In genomic region chr12:2004113-2004929, GRCh38 we compare ENCODE assay signal across 1 cellular context.
TF ChIP-seq lines count a peak whose summit lies in the region.

Gene DCP1B (minus strand): TSS chr12:2004457. CDS start chr12:2004431, 26 bp downstream.

TF ChIP-seq in GM12878, 131 proteins besides CTCF, POLR2A, EP300 and RAD21 (continued from another document and continues in another):
- TF ChIP-seq CUX1 (IDR thresholded peaks at IDR 0.05; ENCODE audit: insufficient replicate concordance, low read depth, low read length) (peak; percentile 82), PBX3 (IDR thresholded peaks at IDR 0.05; ENCODE audit: insufficient replicate concordance, low read depth, low read length) (peak; percentile 25), SMAD5 (IDR thresholded peaks at IDR 0.05; ENCODE audit: low read depth) (peak; percentile 78; the same call in 1 of the 2 replicates), NR2F1 (conservative IDR thresholded peaks at IDR 0.05) (peak; percentile 48), RELB (IDR thresholded peaks at IDR 0.05; ENCODE audit: low read depth) (peak; percentile 97), USF1 (IDR thresholded peaks at IDR 0.05; ENCODE audit: borderline replicate concordance, extremely low read length, insufficient read depth, low read depth, low read length) (no peak), PAX8 (IDR thresholded peaks at IDR 0.05) (peak; percentile 95), MYC (IDR thresholded peaks at IDR 0.05; ENCODE audit: insufficient read depth, insufficient read length, insufficient replicate concordance, low read length, severe bottlenecking) (peak; percentile 55), EGR1 (IDR thresholded peaks at IDR 0.05; ENCODE audit: borderline replicate concordance in 1 of 2, low read depth in 2 of 2, low read length in 2 of 2) (peak; percentile 78 to 95), CHD4 (IDR thresholded peaks at IDR 0.05) (no peak), BHLHE40 (IDR thresholded peaks at IDR 0.05; ENCODE audit: borderline replicate concordance in 1 of 2, low read depth in 2 of 2, low read length in 1 of 2) (peak; percentile 80 to 90), HCFC1 (IDR thresholded peaks at IDR 0.05; ENCODE audit: low read length) (peak; percentile 70), STAT3 (IDR thresholded peaks at IDR 0.05; ENCODE audit: low read depth, low read length) (no peak), BMI1 (IDR thresholded peaks at IDR 0.05; ENCODE audit: borderline replicate concordance) (peak; percentile 97), ATF7 (IDR thresholded peaks at IDR 0.05; ENCODE audit: low read depth) (no peak), IRF3 (IDR thresholded peaks at IDR 0.05) (no peak), TCF7 (IDR thresholded peaks at IDR 0.05; ENCODE audit: borderline replicate concordance) (no peak), RELA (IDR thresholded peaks at IDR 0.05; ENCODE audit: borderline replicate concordance, partially characterized antibody) (peak; percentile 87), SMAD1 (IDR thresholded peaks at IDR 0.05; ENCODE audit: low read depth, partially characterized antibody) (no peak), PKNOX1 (IDR thresholded peaks at IDR 0.05) (peak; percentile 57; the same call in 1 of the 2 replicates), SKIL (IDR thresholded peaks at IDR 0.05; ENCODE audit: low read depth, poor library complexity, severe bottlenecking) (peak; percentile 99), EZH2 (IDR thresholded peaks at IDR 0.05; ENCODE audit: borderline replicate concordance, control insufficient read depth, low read depth, low read length) (no peak), ZSCAN29 (IDR thresholded peaks at IDR 0.05) (no peak), ZNF207 (IDR thresholded peaks at IDR 0.05; ENCODE audit: borderline replicate concordance) (peak; percentile 97), PAX5 (IDR thresholded peaks at IDR 0.05; ENCODE audit: borderline replicate concordance, low read depth, low read length) (peak; percentile 58; the same call in 1 of the 2 replicates), KLF5 (IDR thresholded peaks at IDR 0.05; ENCODE audit: partially characterized antibody) (peak; percentile 91), RB1 (IDR thresholded peaks at IDR 0.05; ENCODE audit: borderline replicate concordance) (no peak), MXI1 (IDR thresholded peaks at IDR 0.05; ENCODE audit: low read depth, low read length) (peak; percentile 88), GATAD2B (conservative IDR thresholded peaks at IDR 0.05; ENCODE audit: low read depth) (peak; percentile 77), ZNF622 (IDR thresholded peaks at IDR 0.05) (no peak), ZNF687 (IDR thresholded peaks at IDR 0.05) (peak; percentile 62), DPF2 (IDR thresholded peaks at IDR 0.05) (peak; percentile 80), KAT2A (conservative IDR thresholded peaks at IDR 0.05; ENCODE audit: control insufficient read depth, low read depth, low read length) (no peak), JUND (IDR thresholded peaks at IDR 0.05; ENCODE audit: low read depth, low read length) (no peak), CEBPZ (IDR thresholded peaks at IDR 0.05; ENCODE audit: low read depth, low read length) (peak; percentile 33; the same call in 1 of the 2 replicates), NFXL1 (IDR thresholded peaks at IDR 0.05; ENCODE audit: borderline replicate concordance) (no peak)
